28 cellular contexts compared by ENCODE assay signal in the genomic region with DNA sequence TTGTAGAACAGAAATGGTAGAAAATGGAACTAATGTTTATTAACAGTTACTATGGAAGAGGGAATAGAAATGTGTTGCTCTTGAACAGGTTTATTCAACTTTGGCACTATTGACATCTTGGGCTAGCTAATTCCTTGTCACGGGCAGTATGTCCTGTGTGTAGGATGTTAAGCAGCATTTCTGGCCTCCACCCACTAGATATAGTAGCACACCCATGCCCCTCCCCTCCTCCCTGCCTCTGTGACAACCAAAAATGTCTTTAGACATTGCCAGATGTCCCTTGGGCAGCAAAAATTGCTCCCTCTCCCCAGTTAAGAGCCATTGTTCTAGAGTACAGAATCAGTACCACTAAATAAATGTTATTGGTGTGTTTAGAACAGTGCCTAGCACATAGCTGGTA.
A peak's percentile ranks its signal among the peaks of the same experiment; 100 is the strongest.
DNase-seq lines count a peak whose midpoint lies in the region; ATAC-seq and TF ChIP-seq lines count a peak whose summit lies in the region.
"Had no signal": no experiment of that assay in that cellular context is flagged by ENCODE, and none has a peak within 500 bp of the region (broad histone marks: within the 10 kb centered on the region; RNA-seq: fewer than 3 reads in every experiment).

No MANE protein-coding gene starts in this region.

- H3K27me3 Mint-ChIP-seq in immature natural killer cell (ENCODE audit: low read depth in 3 of 3): no peaks in the 10 kb centered on the region
- no peaks in the 10 kb centered on the region for H3K27me3 Mint-ChIP-seq in activated CD8-positive, alpha-beta T cell treated with anti-CD3 and anti-CD28 coated beads for 36 hours
- H3K27me3 Mint-ChIP-seq: brain; CD4-positive, alpha-beta T cell; T-cell had no signal

- H3K79me1 ChIP-seq in trophoblast cell (ENCODE audit: low read length): no peaks in the 10 kb centered on the region

- no peak overlapping the region for H3K4me2 ChIP-seq in trophoblast cell (ENCODE audit: low read length)
- H3K4me2 ChIP-seq: PC-9 had no signal

- H3K14ac ChIP-seq in trophoblast cell (ENCODE audit: low read length): no peak overlapping the region

- POLR2A ChIA-PET in GM10248 (lab: Yijun Ruan, JAX): no interaction called here
- POLR2A ChIA-PET in activated CD8-positive, alpha-beta T cell treated with anti-CD3 and anti-CD28 coated beads for 36 hours (lab: Charles Lee): no interaction called here

- no peaks in the 10 kb centered on the region for H3K36me3 Mint-ChIP-seq in stimulated activated effector memory CD8-positive, alpha-beta T cell treated with anti-CD3 and anti-CD28 coated beads, Interleukin-12 subunit alpha, Interleukin-12 subunit beta, amount 100 ng/mL, for 72 hours
- no peaks in the 10 kb centered on the region for H3K36me3 Mint-ChIP-seq in immature natural killer cell
- no peaks in the 10 kb centered on the region for H3K36me3 Mint-ChIP-seq in activated CD8-positive, alpha-beta T cell treated with anti-CD3 and anti-CD28 coated beads for 36 hours (ENCODE audit: low read depth)
- H3K36me3 Mint-ChIP-seq: brain, T-cell had no signal

- no peak overlapping the region for H2BK5ac ChIP-seq in trophoblast cell (ENCODE audit: low read depth, low read length, poor library complexity)

- no CpG with 5 or more reads among the region's 1 CpG for WGBS in trophoblast cell (ENCODE audit: extremely low coverage, insufficient coverage, insufficient read length)

- H3K9me3 Mint-ChIP-seq in stimulated activated effector memory CD8-positive, alpha-beta T cell treated with anti-CD3 and anti-CD28 coated beads, Interleukin-12 subunit alpha, Interleukin-12 subunit beta, amount 100 ng/mL, for 72 hours: peaks cover 2% of the 10 kb centered on the region
- peaks cover 3 to 10% (median 5%) of the 10 kb centered on the region in 6 donors for H3K9me3 Mint-ChIP-seq in immature natural killer cell
- peaks cover 3% of the 10 kb centered on the region for H3K9me3 Mint-ChIP-seq in activated CD8-positive, alpha-beta T cell treated with anti-CD3 and anti-CD28 coated beads for 36 hours

- no peak overlapping the region for H2BK120ac ChIP-seq in trophoblast cell (ENCODE audit: insufficient read depth, low read length, poor library complexity)

- no peak for TF ChIP-seq CTCF in GM10248 (IDR thresholded peaks at IDR 0.05; ENCODE audit: control extremely low read depth, extremely low read depth, low read depth, missing control alignments)
- no peak for TF ChIP-seq CTCF in RWPE2 (IDR thresholded peaks at IDR 0.05; ENCODE audit: poor library complexity, severe bottlenecking)
- no peak for TF ChIP-seq CTCF in activated CD8-positive, alpha-beta T cell treated with anti-CD3 and anti-CD28 coated beads for 36 hours (IDR thresholded peaks at IDR 0.05)

- H3K36me3 ChIP-seq in RWPE2 (ENCODE audit: low read depth): no peaks in the 10 kb centered on the region
- H3K36me3 ChIP-seq in trophoblast cell (ENCODE audit: control insufficient read depth in 1 of 2, insufficient read depth in 2 of 2, low read length in 2 of 2): no peaks in the 10 kb centered on the region
- H3K36me3 ChIP-seq: esophagus squamous epithelium, pancreas, sigmoid colon, stomach, tibial nerve had no signal

- no peak overlapping the region for H3K9ac ChIP-seq in trophoblast cell (ENCODE audit: low read length)

- H3K27ac ChIP-seq in RWPE2 (ENCODE audit: poor library complexity, severe bottlenecking) (no peak overlapping the region), trophoblast cell (ENCODE audit: low read depth, low read length) (no peak overlapping the region)
- H3K27ac ChIP-seq: esophagus squamous epithelium, pancreas, PC-9, sigmoid colon, stomach, tibial nerve had no signal

- H3K4me1 ChIP-seq in RWPE2 (ENCODE audit: insufficient read depth, poor library complexity, severe bottlenecking): no peaks in the 10 kb centered on the region
- no peaks in the 10 kb centered on the region for H3K4me1 ChIP-seq in trophoblast cell (ENCODE audit: control insufficient read depth in 1 of 2, insufficient read depth in 2 of 2, low read length in 2 of 2)
- H3K4me1 ChIP-seq: esophagus squamous epithelium, pancreas, sigmoid colon, stomach, tibial nerve had no signal

- H3K4me1 Mint-ChIP-seq in stimulated activated effector memory CD8-positive, alpha-beta T cell treated with anti-CD3 and anti-CD28 coated beads, Interleukin-12 subunit alpha, Interleukin-12 subunit beta, amount 100 ng/mL, for 72 hours: no peaks in the 10 kb centered on the region
- no peaks in the 10 kb centered on the region for H3K4me1 Mint-ChIP-seq in immature natural killer cell
- no peaks in the 10 kb centered on the region for H3K4me1 Mint-ChIP-seq in activated CD8-positive, alpha-beta T cell treated with anti-CD3 and anti-CD28 coated beads for 36 hours (ENCODE audit: low read depth)
- H3K4me1 Mint-ChIP-seq: brain, nephron, T-cell had no signal

- no peak overlapping the region for H3K18ac ChIP-seq in trophoblast cell (ENCODE audit: low read length)

- no peak overlapping the region for H2BK12ac ChIP-seq in trophoblast cell (ENCODE audit: low read length)

- H2AFZ ChIP-seq in trophoblast cell (ENCODE audit: insufficient read depth, low read length, poor library complexity): no peak overlapping the region
- H2AFZ ChIP-seq: PC-9 had no signal

- no peak overlapping the region for H3K23ac ChIP-seq in trophoblast cell (ENCODE audit: low read length)

- H4K8ac ChIP-seq in trophoblast cell (ENCODE audit: low read depth, low read length): no peak overlapping the region

- H4K91ac ChIP-seq in trophoblast cell (ENCODE audit: low read depth, low read length): no peak overlapping the region

- DNase-seq in GM10248 (ENCODE audit: extremely low spot score) (peak; percentile 26), RWPE2 (ENCODE audit: low spot score) (no peak), left colon (no peak), trophoblast cell (no peak), immature natural killer cell (no peak)
- no peak for DNase-seq in stimulated activated effector memory CD8-positive, alpha-beta T cell treated with anti-CD3 and anti-CD28 coated beads, Interleukin-12 subunit alpha, Interleukin-12 subunit beta, amount 100 ng/mL, for 72 hours (ENCODE audit: low spot score in 2 of 2)
- no peak for DNase-seq in activated CD8-positive, alpha-beta T cell treated with anti-CD3 and anti-CD28 coated beads for 36 hours
- DNase-seq: activated CD4-positive, CD25-positive, alpha-beta regulatory T cell treated with anti-CD3 and anti-CD28 coated beads, Interleukin-2, amount 50 U/mL, for 72 hours; activated CD8-positive, alpha-beta memory T cell treated with anti-CD3 and anti-CD28 coated beads for 24 hours; activated gamma-delta T cell treated with Interleukin-2 at 50 U/mL for 16 hours; activated T-cell treated with anti-CD3 and anti-CD28 coated beads, Interleukin-2, amount 50 U/mL, for 1 hour; CD4-positive, alpha-beta T cell; effector memory CD4-positive, alpha-beta T cell; esophagus squamous epithelium; midbrain; NCI-H2171; NCI-H524; pancreas; PC-9; SIG-M5; sigmoid colon; stimulated activated CD4-positive, alpha-beta T cell treated with anti-CD3 and anti-CD28 coated beads, Interleukin-15, amount 100 ng/mL, for 24 hours; stomach; T-cell had no signal

- H3K27me3 ChIP-seq in RWPE2 (ENCODE audit: insufficient read depth, poor library complexity, severe bottlenecking) (no peaks in the 10 kb centered on the region), trophoblast cell (ENCODE audit: insufficient read depth, low read length) (peaks cover 4% of the 10 kb centered on the region)
- H3K27me3 ChIP-seq: esophagus squamous epithelium, pancreas, sigmoid colon, tibial nerve had no signal

- no peak overlapping the region for H3K4me3 Mint-ChIP-seq in stimulated activated effector memory CD8-positive, alpha-beta T cell treated with anti-CD3 and anti-CD28 coated beads, Interleukin-12 subunit alpha, Interleukin-12 subunit beta, amount 100 ng/mL, for 72 hours
- H3K4me3 Mint-ChIP-seq in immature natural killer cell: no peak overlapping the region
- H3K4me3 Mint-ChIP-seq in activated CD8-positive, alpha-beta T cell treated with anti-CD3 and anti-CD28 coated beads for 36 hours: no peak overlapping the region
- H3K4me3 Mint-ChIP-seq: brain; CD4-positive, alpha-beta T cell; nephron; T-cell had no signal

- H3K9me3 ChIP-seq in RWPE2 (ENCODE audit: severe bottlenecking): peaks cover 14% of the 10 kb centered on the region
- peaks cover 39% of the 10 kb centered on the region for H3K9me3 ChIP-seq in trophoblast cell (ENCODE audit: insufficient read depth, low read depth, low read length)
- H3K9me3 ChIP-seq: pancreas had no signal

- ATAC-seq in RWPE2 (ENCODE audit: low read depth) (peak; percentile 21; the same call in 1 of the 3 replicates), left colon (peak; percentile 12), HG02852 (IDR thresholded peaks at IDR 0.05; ENCODE audit: unreplicated experiment) (no peak)
- ATAC-seq in stimulated activated effector memory CD8-positive, alpha-beta T cell treated with anti-CD3 and anti-CD28 coated beads, Interleukin-12 subunit alpha, Interleukin-12 subunit beta, amount 100 ng/mL, for 72 hours: peak; percentile 4
- no peak for ATAC-seq in activated CD8-positive, alpha-beta T cell treated with anti-CD3 and anti-CD28 coated beads for 36 hours
- ATAC-seq: T-cell had no signal

- CTCF ChIA-PET in GM10248 (lab: Yijun Ruan, JAX): interaction anchor here (3.0 kb wide), 1 partner anchor 12 kb away, joined by 17 read pairs; no protein-coding TSS in a partner anchor
- CTCF ChIA-PET in activated CD8-positive, alpha-beta T cell treated with anti-CD3 and anti-CD28 coated beads for 36 hours (lab: Charles Lee): no interaction called here

- H2AK5ac ChIP-seq in trophoblast cell (ENCODE audit: low read length): no peak overlapping the region

- intact Hi-C loops in left colon (cut with DNase I, micrococcal nuclease): no loop called here
- intact Hi-C loops in activated CD8-positive, alpha-beta T cell treated with anti-CD3 and anti-CD28 coated beads for 36 hours (cut with micrococcal nuclease): no loop called here

- no peak overlapping the region for H3K27ac Mint-ChIP-seq in stimulated activated effector memory CD8-positive, alpha-beta T cell treated with anti-CD3 and anti-CD28 coated beads, Interleukin-12 subunit alpha, Interleukin-12 subunit beta, amount 100 ng/mL, for 72 hours
- no peak overlapping the region for H3K27ac Mint-ChIP-seq in immature natural killer cell
- no peak overlapping the region for H3K27ac Mint-ChIP-seq in activated CD8-positive, alpha-beta T cell treated with anti-CD3 and anti-CD28 coated beads for 36 hours
- H3K27ac Mint-ChIP-seq: brain; CD4-positive, alpha-beta T cell; nephron; T-cell had no signal

- no peaks in the 10 kb centered on the region for H3K79me2 ChIP-seq in trophoblast cell (ENCODE audit: control insufficient read depth, insufficient read depth, low read length, poor library complexity)

- H4K12ac ChIP-seq in trophoblast cell (ENCODE audit: low read depth, low read length): no peak overlapping the region

- no peak overlapping the region for H3K4ac ChIP-seq in trophoblast cell (ENCODE audit: low read depth, low read length)

- H3K4me3 ChIP-seq in RWPE2 (ENCODE audit: severe bottlenecking): no peak overlapping the region
- H3K4me3 ChIP-seq in trophoblast cell (ENCODE audit: low read depth, low read length): no peak overlapping the region
- H3K4me3 ChIP-seq: esophagus squamous epithelium, pancreas, PC-9, sigmoid colon, stomach, tibial nerve had no signal

Comparison
In these comparisons a context has a peak if more than half of its experiments do, and no peak if none do; other contexts are left out.
1. ATAC-seq: peak in RWPE2 (single experiment), left colon (single experiment) and stimulated activated effector memory CD8-positive, alpha-beta T cell treated with anti-CD3 and anti-CD28 coated beads, Interleukin-12 subunit alpha, Interleukin-12 subunit beta, amount 100 ng/mL, for 72 hours (single experiment); none in HG02852 (single experiment) and activated CD8-positive, alpha-beta T cell treated with anti-CD3 and anti-CD28 coated beads for 36 hours (single experiment).